8 cellular contexts compared by ENCODE assay signal in genomic region chr7:120950539-120951308, GRCh38. TPM values are rescaled to one million over a fixed set of nuclear protein-coding genes. Genes with fewer than 3 reads are reported as not detected.
DNase-seq lines count a peak whose midpoint lies in the region; ATAC-seq and TF ChIP-seq lines count a peak whose summit lies in the region.

ING3 (plus strand) TSS chr7:120950777; CDS start chr7:120950897, 120 bp downstream.

- H3K4me1 ChIP-seq in spleen, result peaks cover 8 to 59% (median 33%) of the 10 kb centered on the region in 6 donors

- peaks cover 28% of the 10 kb centered on the region for H3K36me3 Mint-ChIP-seq in central memory CD8-positive, alpha-beta T cell (ENCODE audit: insufficient read depth)

- peaks cover 0 to 40% (median 23%) of the 10 kb centered on the region in 6 donors for H3K36me3 ChIP-seq in spleen

- peaks cover 29% of the 10 kb centered on the region for H3K27me3 Mint-ChIP-seq in central memory CD8-positive, alpha-beta T cell

- TF ChIP-seq POLR2A in spleen (IDR thresholded peaks at IDR 0.05), result peak in 2 of 3 donors; percentile 19 to 64

- WGBS in spleen, 5 donors, result 0% methylated on average over 52 to 71 of the region's 71 CpGs

- H3K27ac ChIP-seq in spleen, result peak within 1 kb of the TSS; percentile 88 to 97 (median 96)

- H3K9me3 ChIP-seq in spleen, result no peaks in the 10 kb centered on the region

- H3K27me3 ChIP-seq in spleen (replicated peaks in 1 of 7), result no peaks in the 10 kb centered on the region

- H3K9me3 Mint-ChIP-seq in central memory CD8-positive, alpha-beta T cell, result no peaks in the 10 kb centered on the region

- peak within 1 kb of the TSS; percentile 91 for H3K4me3 Mint-ChIP-seq in central memory CD8-positive, alpha-beta T cell

- peaks cover 18% of the 10 kb centered on the region for H3K4me1 Mint-ChIP-seq in central memory CD8-positive, alpha-beta T cell

- TF ChIP-seq CTCF in AG09309 (IDR thresholded peaks at IDR 0.05; ENCODE audit: control insufficient read depth, insufficient read depth, low read depth, low read length, missing control alignments), result no peak
- TF ChIP-seq CTCF in spleen (IDR thresholded peaks at IDR 0.05 in 8 of 11, conservative IDR thresholded peaks at IDR 0.05 in 3 of 11), result no peak

- peak within 1 kb of the TSS; percentile 69 for H3K4me3 ChIP-seq in AG09309 (ENCODE audit: control insufficient read depth, low read depth, low read length)
- H3K4me3 ChIP-seq in spleen, result peak within 1 kb of the TSS; percentile 50 to 83 (median 66)

- ATAC-seq in GM19025 (IDR thresholded peaks at IDR 0.05; ENCODE audit: low read depth, unreplicated experiment) (peak; percentile 96), HG03342 (IDR thresholded peaks at IDR 0.05; ENCODE audit: unreplicated experiment) (peak; percentile 96)
- peak; percentile 91 for ATAC-seq in central memory CD8-positive, alpha-beta T cell (replicated peaks; ENCODE audit: extremely low read depth, poor library complexity, severe bottlenecking)

- H3K27ac Mint-ChIP-seq in central memory CD8-positive, alpha-beta T cell (ENCODE audit: low read depth), result peak within 1 kb of the TSS; percentile 98

- DNase-seq in AG09309 (ENCODE audit: low read depth), result peak; percentile 89
- DNase-seq in NCI-H446 (lab: John Stamatoyannopoulos, UW), result peak; percentile 86 to 97
- peak; percentile 96 for DNase-seq in activated CD4-positive, CD25-positive, alpha-beta regulatory T cell treated with anti-CD3 and anti-CD28 coated beads, Interleukin-2, amount 50 U/mL, for 16 hours (ENCODE audit: low read depth, low spot score)
- DNase-seq in central memory CD8-positive, alpha-beta T cell (ENCODE audit: low spot score in 2 of 2), result peak; percentile 99
- peak; percentile 99 for DNase-seq in inferior parietal cortex (ENCODE audit: extremely low spot score)
- peak; percentile 99 for DNase-seq in spleen

- intact Hi-C loops in spleen (cut with DNase I; ENCODE audit: low total_unique reads), result no loop called here

RNA-seq across cellular contexts. Expression of gene ING3, which starts in this region (rescaled TPM):
- total RNA-seq in spleen, result 10 to 100 TPM; 21.7 to 40.9 (median 31.9) TPM
- polyA plus RNA-seq in spleen, result 10 to 100 TPM; 10.2 to 16.9 (median 10.6) TPM

Comparison
In these comparisons a context has a peak if more than half of its experiments do, and no peak if none do; other contexts are left out.
1. Peak in every context shown above with its lines: DNase-seq, ATAC-seq, H3K4me3 ChIP-seq and H3K27ac ChIP-seq.